Comparison of ENCODE assay signal across 8 cellular contexts in the genomic region with DNA sequence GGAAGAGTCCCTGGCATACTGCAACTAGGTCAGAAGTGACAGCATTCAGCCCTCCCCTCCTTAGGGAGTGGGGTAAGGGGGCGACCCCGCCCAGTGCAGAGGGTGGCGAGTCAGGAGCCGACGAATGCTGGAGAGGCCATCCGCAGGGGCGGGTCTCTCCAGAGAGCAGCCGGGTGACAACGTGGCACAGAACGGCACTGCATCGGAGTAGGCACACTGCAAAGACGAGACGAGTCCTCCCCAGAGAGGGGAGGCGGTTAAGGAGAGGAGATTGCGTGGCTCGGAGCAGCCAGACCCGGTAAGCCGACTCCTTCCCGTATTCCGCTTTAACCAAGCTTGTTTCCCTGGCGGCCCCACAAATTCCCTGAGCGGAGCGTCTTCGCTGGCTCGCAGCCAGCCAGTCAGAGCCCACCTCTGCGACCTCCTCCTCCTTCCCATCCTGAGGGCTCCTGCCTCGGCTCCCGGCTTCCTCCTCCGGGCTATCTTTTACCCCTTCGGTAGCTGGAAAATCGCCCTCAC. TPM values are rescaled to one million over a fixed set of nuclear protein-coding genes. Genes with fewer than 3 reads are reported as not detected.
A peak's percentile ranks its signal among the peaks of the same experiment; 100 is the strongest.
DNase-seq lines count a peak whose midpoint lies in the region; ATAC-seq, FAIRE-seq and TF ChIP-seq lines count a peak whose summit lies in the region.

No MANE protein-coding gene starts in this region.

- no peak for FAIRE-seq in GM12892 (lab: Jason Lieb, UNC)

- BruUV-seq in Calu3 (replicated peaks; lab: Mats Ljungman, UMichigan), result no TSS peak

- no peak for TF ChIP-seq POLR2A in GM12892 (IDR thresholded peaks at IDR 0.05; ENCODE audit: low read depth, low read length)

- no peaks in the 10 kb centered on the region for H3K9me3 Mint-ChIP-seq in T-cell
- H3K9me3 Mint-ChIP-seq in Calu3 (ENCODE audit: low read depth, unreplicated experiment), result no peaks in the 10 kb centered on the region

- no peak overlapping the region for H3K27ac Mint-ChIP-seq in T-cell
- no peak overlapping the region for H3K27ac Mint-ChIP-seq in Calu3 (ENCODE audit: unreplicated experiment)

- peak overlapping the region; percentile 65 to 76 for H3K4me3 ChIP-seq in foreskin fibroblast (ENCODE audit: low read depth in 1 of 2, low read length in 2 of 2)

- ATAC-seq in T-cell (replicated peaks in 1 of 4) (peak in 2 of 4 experiments; percentile 52 to 59), GM21576 (IDR thresholded peaks at IDR 0.05; ENCODE audit: unreplicated experiment) (no peak), GM18858 (IDR thresholded peaks at IDR 0.05; ENCODE audit: unreplicated experiment) (no peak)

- POLR2A ChIA-PET in T-cell (lab: Charles Lee), result no interaction called here

- intact Hi-C loops in Calu3 (cut with micrococcal nuclease; ENCODE audit: unreplicated experiment), result no loop called here

- peaks cover 12 to 15% (median 15%) of the 10 kb centered on the region in 3 donors for H3K4me1 Mint-ChIP-seq in T-cell
- H3K4me1 Mint-ChIP-seq in Calu3 (ENCODE audit: low read depth, unreplicated experiment), result no peaks in the 10 kb centered on the region

- no peak for TF ChIP-seq CTCF in foreskin fibroblast (IDR thresholded peaks at IDR 0.05; ENCODE audit: low read depth, low read length)
- TF ChIP-seq CTCF in Calu3 (IDR thresholded peaks at IDR 0.05; ENCODE audit: unreplicated experiment), result no peak

- H3K4me3 Mint-ChIP-seq in T-cell (peak overlapping the region; percentile 53 to 75 (median 63)), Calu3 (ENCODE audit: low read depth, unreplicated experiment) (no peak overlapping the region)

- peaks cover 12 to 33% of the 10 kb centered on the region in 2 donors for H3K27me3 Mint-ChIP-seq in T-cell
- H3K27me3 Mint-ChIP-seq in Calu3 (ENCODE audit: unreplicated experiment), result no peaks in the 10 kb centered on the region

- H3K36me3 Mint-ChIP-seq in T-cell, result no peaks in the 10 kb centered on the region
- H3K36me3 Mint-ChIP-seq in Calu3 (ENCODE audit: insufficient read depth, unreplicated experiment), result no peaks in the 10 kb centered on the region

- CTCF ChIA-PET in T-cell (lab: Charles Lee), result interaction anchor here in 1 of 2 donors (0.5 to 1.2 kb wide), 3 partner anchors 9 to 28 kb away, joined by 3 read pairs; no protein-coding TSS in a partner anchor
- CTCF ChIA-PET in Calu3 (lab: Charles Lee), result no interaction called here

- DNase-seq in GOT3 (lab: John Stamatoyannopoulos, UW) (peak; percentile 4), T-cell (peak in 3 of 34 experiments; percentile 1 to 3 (median 1)), foreskin fibroblast (peak; percentile 57 to 69), pons (ENCODE audit: low spot score) (peak; percentile 7), Calu3 (no peak), GM12892 (ENCODE audit: insufficient read length) (no peak)

RNA-seq across cellular contexts. Expression of gene LINC00632, which starts 54.9 kb away (rescaled TPM):
- total RNA-seq in T-cell (1 to 10 TPM; 1.2 to 7.3 (median 1.7) TPM), Calu3 (2022) (not detected in 2 replicates)
- 0.76 TPM for polyA plus RNA-seq in GM12892 (2012; ENCODE audit: missing spikeins)

Comparison
In these comparisons a context has a peak if more than half of its experiments do, and no peak if none do; other contexts are left out.
1. DNase-seq: peak in GOT3 (single experiment), foreskin fibroblast (2 of 2) and pons (single experiment); none in Calu3 (single experiment) and GM12892 (single experiment).